1 cellular context compared by ENCODE assay signal in genomic region chr13:28796938-28797257, GRCh38.
TF ChIP-seq lines count a peak whose summit lies in the region.

No MANE protein-coding gene starts in this region.

TF ChIP-seq in HCT116, 20 proteins besides CTCF, POLR2A, EP300 and RAD21:
- TF ChIP-seq ZNF274 (IDR thresholded peaks at IDR 0.05; ENCODE audit: low read depth, low read length) (no peak), EZH2phosphoT487 (IDR thresholded peaks at IDR 0.05; ENCODE audit: borderline replicate concordance) (no peak), SIN3A (IDR thresholded peaks at IDR 0.05; ENCODE audit: low read depth) (no peak), FOSL1 (IDR thresholded peaks at IDR 0.05; ENCODE audit: low read depth) (no peak), REST (IDR thresholded peaks at IDR 0.05; ENCODE audit: low read depth) (no peak), SRF (IDR thresholded peaks at IDR 0.05; ENCODE audit: low read depth) (no peak), ELF1 (IDR thresholded peaks at IDR 0.05; ENCODE audit: borderline replicate concordance, low read depth) (no peak), ZBTB33 (IDR thresholded peaks at IDR 0.05; ENCODE audit: extremely low read depth, insufficient replicate concordance, low read length) (no peak), EZH2 (IDR thresholded peaks at IDR 0.05) (no peak), JUND (IDR thresholded peaks at IDR 0.05) (no peak), TCF7L2 (IDR thresholded peaks at IDR 0.05; ENCODE audit: borderline replicate concordance, extremely low read depth, insufficient read depth, insufficient read length) (no peak), CEBPB (IDR thresholded peaks at IDR 0.05; ENCODE audit: low read depth) (no peak), POLR2AphosphoS5 (IDR thresholded peaks at IDR 0.05; ENCODE audit: low read depth, low read length) (no peak), ATF3 (IDR thresholded peaks at IDR 0.05) (no peak), CBX3 (IDR thresholded peaks at IDR 0.05; ENCODE audit: low read depth) (no peak), YY1 (IDR thresholded peaks at IDR 0.05; ENCODE audit: extremely low read depth, insufficient replicate concordance, low read depth, low read length) (no peak), MAX (IDR thresholded peaks at IDR 0.05) (no peak)
